ENCODE assay signal across 23 cellular contexts in genomic region chr1:30691480-30691879, GRCh38. TPM values are rescaled to one million over a fixed set of nuclear protein-coding genes. Genes with fewer than 3 reads are reported as not detected.
DNase-seq lines count a peak whose midpoint lies in the region; FAIRE-seq and TF ChIP-seq lines count a peak whose summit lies in the region.
"Had no signal": no experiment of that assay in that cellular context is flagged by ENCODE, and none has a peak within 500 bp of the region (broad histone marks: within the 10 kb centered on the region; RNA-seq: fewer than 3 reads in every experiment).

No MANE protein-coding gene starts in this region.

- no peak for TF ChIP-seq CTCF in H1 (IDR thresholded peaks at IDR 0.05; ENCODE audit: control extremely low read depth in 1 of 3, insufficient read depth in 1 of 3, low read depth in 1 of 3, low read length in 3 of 3)
- TF ChIP-seq CTCF in sigmoid colon (IDR thresholded peaks at IDR 0.05): no peak
- TF ChIP-seq CTCF in dorsolateral prefrontal cortex (IDR thresholded peaks at IDR 0.05 in 54 of 56, conservative IDR thresholded peaks at IDR 0.05 in 2 of 56; ENCODE audit: low read depth in 1 of 56, partially characterized antibody in 56 of 56): no peak

- H2AFZ ChIP-seq in Karpas-422 (ENCODE audit: low read length) (peak overlapping the region; percentile 12; the same call in 1 of the 2 replicates), H1 (ENCODE audit: low read length) (no peak overlapping the region)
- H2AFZ ChIP-seq: PC-9 had no signal

- no peak overlapping the region for H4K91ac ChIP-seq in H1 (replicated peaks; ENCODE audit: insufficient read length, low read length)

- H3K4me3 ChIP-seq in Karpas-422 (ENCODE audit: low read length): no peak overlapping the region
- no peak overlapping the region for H3K4me3 ChIP-seq in H1 (ENCODE audit: extremely low read depth in 1 of 4, insufficient read depth in 2 of 4, low read depth in 3 of 4, low read length in 4 of 4)
- H3K4me3 ChIP-seq in sigmoid colon: no peak overlapping the region
- H3K4me3 ChIP-seq in dorsolateral prefrontal cortex: no peak overlapping the region
- H3K4me3 ChIP-seq: A549; BLaER1 treated with 17β-estradiol and CSF1 and Interleukin-3, amounts not matched to agents 10 nM and 100 nM; PC-9 had no signal

- no peaks in the 10 kb centered on the region for H3K79me1 ChIP-seq in H1 (ENCODE audit: low read depth, low read length)

- intact Hi-C loops in sigmoid colon (cut with DNase I): no loop called here
- intact Hi-C loops in dorsolateral prefrontal cortex (cut with DNase I): no loop called here

- CTCF ChIA-PET in H1 (lab: Charles Lee; ENCODE audit: partially characterized antibody): interaction anchor here (1.2 to 1.4 kb wide), 2 partner anchors 16 to 311 kb away, joined by 4 to 5 read pairs; no protein-coding TSS in a partner anchor

- no peak overlapping the region for H3K14ac ChIP-seq in H1 (ENCODE audit: insufficient read length)

- H3K9ac ChIP-seq in Karpas-422 (ENCODE audit: low read length) (peak overlapping the region; percentile 61; the same call in 1 of the 2 replicates), H1 (replicated peaks in 1 of 4; ENCODE audit: extremely low read depth in 1 of 4, low read depth in 3 of 4, low read length in 3 of 4) (no peak overlapping the region)
- H3K9ac ChIP-seq: BLaER1 treated with 17β-estradiol and CSF1 and Interleukin-3, amounts not matched to agents 10 nM and 100 nM had no signal

- H3K4me1 ChIP-seq in Karpas-422 (ENCODE audit: low read length) (peaks cover 99% of the 10 kb centered on the region), H1 (replicated peaks in 1 of 4; ENCODE audit: control insufficient read depth in 3 of 4, insufficient read depth in 4 of 4, low read length in 3 of 4) (peaks cover 0 to 10% (median 4%) of the 10 kb centered on the region in 4 experiments; a peak in 5 of 7 replicates), sigmoid colon (peaks cover 0 to 33% (median 28%) of the 10 kb centered on the region in 4 donors)
- H3K4me1 ChIP-seq: A549 had no signal

- H3K27me3 ChIP-seq in Karpas-422 (ENCODE audit: low read length) (no peaks in the 10 kb centered on the region), H1 (replicated peaks in 1 of 4; ENCODE audit: control insufficient read depth in 3 of 4, extremely low read depth in 1 of 4, insufficient read depth in 3 of 4, low read length in 3 of 4) (no peaks in the 10 kb centered on the region), sigmoid colon (no peaks in the 10 kb centered on the region), dorsolateral prefrontal cortex (peaks cover 0 to 12% (median 0%) of the 10 kb centered on the region in 45 donors)

- H3K9me2 ChIP-seq in Karpas-422 (replicated peaks; ENCODE audit: insufficient read depth, low read length): no peaks in the 10 kb centered on the region

- H2BK15ac ChIP-seq in H1 (ENCODE audit: low read length): no peak overlapping the region

- H3K9me3 ChIP-seq in Karpas-422 (ENCODE audit: low read length) (no peaks in the 10 kb centered on the region), H1 (ENCODE audit: insufficient read depth in 2 of 2, low read depth in 1 of 2, low read length in 1 of 2) (no peaks in the 10 kb centered on the region), sigmoid colon (no peaks in the 10 kb centered on the region)
- H3K9me3 ChIP-seq: A549 had no signal

- TF ChIP-seq EP300 in H1 (IDR thresholded peaks at IDR 0.05; ENCODE audit: borderline replicate concordance in 1 of 2, low read depth in 2 of 2, low read length in 2 of 2) (no peak), sigmoid colon (IDR thresholded peaks at IDR 0.05) (no peak)

- DNase-seq in COR-L47 (lab: John Stamatoyannopoulos, UW) (peak; percentile 75), Karpas-422 (no peak), H1 (ENCODE audit: low read depth in 1 of 2, low spot score in 2 of 2) (no peak), sigmoid colon (peak; percentile 22), dorsolateral prefrontal cortex (no peak), GM03348 (ENCODE audit: low spot score) (no peak), erythroblast (lab: John Stamatoyannopoulos, UW) (no peak)
- DNase-seq: AML-193; CD4-positive, alpha-beta T cell; NCI-H1092; NCI-H1694 treated with DMSO at 0.1 percent for 48 hours; NCI-H2171; NCI-H226; NCI-H510A treated with DMSO at 0.1 percent for 48 hours; NCI-H748 treated with DMSO at 0.1 percent for 48 hours; PC-9; RPMI8226 had no signal

- no peaks in the 10 kb centered on the region for H3K79me2 ChIP-seq in Karpas-422 (ENCODE audit: low read length)
- H3K79me2 ChIP-seq in H1 (ENCODE audit: control insufficient read depth in 1 of 2, insufficient read depth in 2 of 2, low read length in 2 of 2): no peaks in the 10 kb centered on the region

- no peak overlapping the region for H4K5ac ChIP-seq in H1 (ENCODE audit: insufficient read length, low read depth, low read length)

- no peak overlapping the region for H2BK20ac ChIP-seq in H1 (ENCODE audit: low read length)

- POLR2A ChIA-PET in H1 (lab: Charles Lee; ENCODE audit: partially characterized antibody): no interaction called here

- H3K18ac ChIP-seq in H1 (ENCODE audit: extremely low read depth, low read length): no peak overlapping the region

- no peak overlapping the region for H4K8ac ChIP-seq in H1 (ENCODE audit: extremely low read depth, insufficient read depth, low read length)

- no peak for TF ChIP-seq POLR2A in H1 (IDR thresholded peaks at IDR 0.05; ENCODE audit: control extremely low read depth in 1 of 2, low read depth in 2 of 2, low read length in 2 of 2)
- no peak for TF ChIP-seq POLR2A in sigmoid colon (IDR thresholded peaks at IDR 0.05)
- no peak for TF ChIP-seq POLR2A in erythroblast (IDR thresholded peaks at IDR 0.05; ENCODE audit: low read length)

- H3K23ac ChIP-seq in H1 (ENCODE audit: insufficient read length): no peak overlapping the region

- H2BK120ac ChIP-seq in H1 (replicated peaks; ENCODE audit: low read depth, low read length): no peak overlapping the region

- H4K20me1 ChIP-seq in Karpas-422 (ENCODE audit: insufficient read depth, low read depth, low read length) (no peaks in the 10 kb centered on the region), H1 (replicated peaks in 1 of 2; ENCODE audit: control insufficient read depth in 1 of 2, insufficient read depth in 2 of 2, low read length in 2 of 2) (no peaks in the 10 kb centered on the region)
- H4K20me1 ChIP-seq: BLaER1 treated with 17β-estradiol and CSF1 and Interleukin-3, amounts not matched to agents 10 nM and 100 nM had no signal

- H3K56ac ChIP-seq in H1 (replicated peaks; ENCODE audit: insufficient read length, low read depth, low read length): no peak overlapping the region

- TF ChIP-seq RAD21 in H1 (IDR thresholded peaks at IDR 0.05 in 1 of 2, conservative IDR thresholded peaks at IDR 0.05 in 1 of 2; ENCODE audit: low read depth in 2 of 2, low read length in 2 of 2): no peak

- 83% methylated on average over 5 of the region's 5 CpGs; no CpG with 5 or more reads in 1 of the 2 experiments for WGBS in H1 (ENCODE audit: extremely low coverage in 1 of 2, insufficient coverage in 1 of 2, insufficient read length in 1 of 2, insufficient replicate concordance in 2 of 2, low coverage in 1 of 2, low lambda C conversion rate in 2 of 2, missing lambda C conversion rate in 1 of 2), 2 experiments
- 67 to 68% methylated on average over 5 of the region's 5 CpGs for whole genome bisulfite sequencing in sigmoid colon, 2 donors

- H2BK5ac ChIP-seq in H1 (ENCODE audit: low read depth, low read length): no peak overlapping the region

- H3K27ac ChIP-seq in Karpas-422 (ENCODE audit: low read length) (peak overlapping the region; percentile 98), H1 (ENCODE audit: low read depth, low read length) (no peak overlapping the region), sigmoid colon (no peak overlapping the region), dorsolateral prefrontal cortex (no peak overlapping the region)
- H3K27ac ChIP-seq: A549; BLaER1 treated with 17β-estradiol and CSF1 and Interleukin-3, amounts not matched to agents 10 nM and 100 nM; HL-60; PC-9 had no signal

- H2AK5ac ChIP-seq in H1 (ENCODE audit: low read depth, low read length): no peak overlapping the region

- H3K4ac ChIP-seq in H1 (replicated peaks; ENCODE audit: insufficient read length, low read depth, low read length): no peak overlapping the region

- no peaks in the 10 kb centered on the region for H3K23me2 ChIP-seq in H1 (ENCODE audit: low read depth, low read length)

- no peaks in the 10 kb centered on the region for H3K36me3 ChIP-seq in Karpas-422 (ENCODE audit: insufficient read depth, low read length)
- H3K36me3 ChIP-seq in H1 (ENCODE audit: control insufficient read depth in 2 of 4, insufficient read depth in 4 of 4, low read length in 3 of 4): no peaks in the 10 kb centered on the region
- H3K36me3 ChIP-seq in sigmoid colon: no peaks in the 10 kb centered on the region
- H3K36me3 ChIP-seq: BLaER1 treated with 17β-estradiol and CSF1 and Interleukin-3, amounts not matched to agents 10 nM and 100 nM had no signal

- H3K4me2 ChIP-seq in Karpas-422 (ENCODE audit: low read depth, low read length, poor library complexity, severe bottlenecking) (peak overlapping the region; percentile 67), H1 (ENCODE audit: insufficient read depth in 1 of 2, low read depth in 2 of 2, low read length in 2 of 2) (no peak overlapping the region)
- H3K4me2 ChIP-seq: A549, PC-9 had no signal

- no peak for FAIRE-seq in H1 (lab: Jason Lieb, UNC)
- FAIRE-seq: A549, G401.6, GM12891, H54 had no signal

- peak overlapping the region; percentile 4; the same call in 1 of the 2 replicates for H2BK12ac ChIP-seq in H1 (ENCODE audit: low read depth, low read length)

TF ChIP-seq in H1, 55 proteins besides CTCF, POLR2A, EP300 and RAD21 (continues in another document):
- no peak for TF ChIP-seq EGR1 (IDR thresholded peaks at IDR 0.05; ENCODE audit: borderline replicate concordance, low read depth, low read length)
- TF ChIP-seq TBP (IDR thresholded peaks at IDR 0.05; ENCODE audit: low read depth, low read length): no peak
- no peak for TF ChIP-seq NANOG (IDR thresholded peaks at IDR 0.05; ENCODE audit: insufficient read depth, low read depth, low read length, poor library complexity, severe bottlenecking)
- no peak for TF ChIP-seq CHD1 (IDR thresholded peaks at IDR 0.05; ENCODE audit: low read depth, low read length)

RNA-seq across cellular contexts. Expression of gene MATN1, which starts 31.9 kb away (rescaled TPM):
- total RNA-seq in Karpas-422 (2014; rRNA removed; shearing (Covaris generic); ENCODE audit: low replicate concordance): 0.19 and 1.2 TPM in 2 replicates
- total RNA-seq in H1 (2021; fragmentation: NEBNext Ultra II Directional; extraction: Animal tissue kit (Norgen Biotek cat#: 25700)): 0.11 and 0.28 TPM in 2 replicates
- polyA plus RNA-seq in H1 (2011; rRNA removed): 0.11 and 0.12 TPM in 2 replicates
- polyA plus RNA-seq in H1 (2011; cell fraction: cytosol; rRNA removed): 0.23 TPM
- 0.19 TPM for polyA plus RNA-seq in H1 (2011; cell fraction: nucleus; rRNA removed)
- polyA plus RNA-seq in H1 (2012, experiment 1 of 2): 0.11 to 0.32 TPM (median 0.16 TPM) in 4 replicates
- not detected for polyA plus RNA-seq in H1 (2012, experiment 2 of 2)
- polyA plus RNA-seq in H1 (2013, experiment 1 of 2): 0.08 TPM
- polyA plus RNA-seq in H1 (2013, experiment 2 of 2): 0.11 TPM
- 0.13 and 0.24 TPM in 2 replicates for polyA minus RNA-seq in H1 (2011; rRNA and poly(A)+ RNA removed)
- not detected for polyA minus RNA-seq in H1 (2011; cell fraction: cytosol; rRNA and poly(A)+ RNA removed)
- polyA minus RNA-seq in H1 (2011; cell fraction: nucleus; rRNA and poly(A)+ RNA removed): not detected
- total RNA-seq in sigmoid colon: under 1 TPM in 2 of 4 donors, not detected in 2; 0.36 to 0.54 TPM
- polyA plus RNA-seq in sigmoid colon: under 1 TPM in 1 of 3 donors, not detected in 2; 0.09 TPM
- 1 to 10 TPM in 16 of 120 experiments, under 1 TPM in 94, not detected in 10; 0.11 to 2.4 (median 0.50) TPM for total RNA-seq in dorsolateral prefrontal cortex

Comparison
In these comparisons a context has a peak if more than half of its experiments do, and no peak if none do; other contexts are left out.
1. DNase-seq: peak in COR-L47 (single experiment) and sigmoid colon (single experiment); none in Karpas-422 (single experiment), H1 (0 of 2), dorsolateral prefrontal cortex (0 of 10), GM03348 (single experiment) and erythroblast (0 of 2).